10 cellular contexts compared by ENCODE assay signal in genomic region chr20:58192065-58192464, GRCh38. TPM values are rescaled to one million over a fixed set of nuclear protein-coding genes. Genes with fewer than 3 reads are reported as not detected.
"Had no signal": no experiment of that assay in that cellular context is flagged by ENCODE, and none has a peak within 500 bp of the region (broad histone marks: within the 10 kb centered on the region; RNA-seq: fewer than 3 reads in every experiment).

No MANE protein-coding gene starts in this region.

- DNase-seq: GM23248, GOT3, HFFc6, IMR-90, KG1 had no signal

- FAIRE-seq: H54 had no signal

- H2AFZ ChIP-seq: GM23248 had no signal

- H3K9ac ChIP-seq: GM23248 had no signal

- H3K27ac ChIP-seq: GM23248, HL-60 had no signal

- H3K4me3 ChIP-seq: GM23248, K562 had no signal

RNA-seq across cellular contexts. Expression of gene ANKRD60, which starts 36.4 kb away (rescaled TPM):
- total RNA-seq: GM23248, H9, HFFc6, HT1080, IMR-90, K562 had no signal
- polyA plus RNA-seq: GM23248, IMR-90, K562 had no signal
